12 cellular contexts compared by ENCODE assay signal in the genomic region with DNA sequence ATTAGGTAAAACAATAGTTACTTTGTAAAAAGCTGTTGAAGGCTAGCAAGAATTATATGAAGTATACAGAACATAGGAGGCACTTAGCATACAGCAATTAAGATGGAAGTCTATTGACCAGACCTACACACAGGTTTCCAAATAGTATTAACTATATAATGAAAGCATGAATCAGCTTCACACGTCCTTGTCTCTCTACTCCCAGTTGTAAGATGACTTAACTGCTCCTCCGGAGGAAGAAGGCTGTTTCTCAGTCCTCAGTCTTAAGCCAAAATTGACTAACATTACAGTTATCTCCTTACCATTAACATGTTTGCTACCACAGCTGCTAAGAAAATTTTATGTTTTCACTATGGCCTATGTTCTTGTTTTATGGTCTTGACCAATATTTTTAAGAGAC. TPM values are rescaled to one million over a fixed set of nuclear protein-coding genes. Genes with fewer than 3 reads are reported as not detected.
A peak's percentile ranks its signal among the peaks of the same experiment; 100 is the strongest.
DNase-seq lines count a peak whose midpoint lies in the region; ATAC-seq, FAIRE-seq and TF ChIP-seq lines count a peak whose summit lies in the region.
"Had no signal": no experiment of that assay in that cellular context is flagged by ENCODE, and none has a peak within 500 bp of the region (broad histone marks: within the 10 kb centered on the region; RNA-seq: fewer than 3 reads in every experiment).

No MANE protein-coding gene starts in this region.

- peaks cover 0 to 3% (median 0%) of the 10 kb centered on the region in 7 donors for H3K9me3 Mint-ChIP-seq in CD4-positive, CD25-positive, alpha-beta regulatory T cell
- no peaks in the 10 kb centered on the region for H3K9me3 Mint-ChIP-seq in natural killer cell treated with Interleukin-12 subunit alpha and Interleukin-12 subunit beta and Interleukin-15 and Interleukin-18, amount 100 ng/mL, for 72 hours

- H3K4me1 Mint-ChIP-seq in CD4-positive, CD25-positive, alpha-beta regulatory T cell: peaks cover 21 to 65% (median 51%) of the 10 kb centered on the region in 4 donors
- peaks cover 55 to 68% of the 10 kb centered on the region in 2 donors for H3K4me1 Mint-ChIP-seq in natural killer cell treated with Interleukin-12 subunit alpha and Interleukin-12 subunit beta and Interleukin-15 and Interleukin-18, amount 100 ng/mL, for 72 hours (ENCODE audit: low read depth in 2 of 2)

- TF ChIP-seq CTCF in GM12878 (IDR thresholded peaks at IDR 0.05 in 2 of 3, conservative IDR thresholded peaks at IDR 0.05 in 1 of 3; ENCODE audit: control insufficient read depth in 2 of 3, extremely low read depth in 1 of 3, insufficient read depth in 1 of 3, low read depth in 3 of 3, low read length in 3 of 3) (no peak), Peyer's patch (IDR thresholded peaks at IDR 0.05) (no peak)

- in situ Hi-C loops in GM12878 (cut with MboI): no loop called here

- POLR2A ChIA-PET in GM12878 (lab: Charles Lee): interaction anchor here (0.6 to 1.5 kb wide), 9 partner anchors 13 to 266 kb away, joined by 3 to 6 read pairs (median 4); a partner anchor contains a TSS

- no peak for ATAC-seq in CD4-positive, CD25-positive, alpha-beta regulatory T cell (ENCODE audit: low read depth in 2 of 2)
- ATAC-seq in GM12878 (peak; percentile 73), GM19035 (IDR thresholded peaks at IDR 0.05; ENCODE audit: unreplicated experiment) (no peak), HG03432 (IDR thresholded peaks at IDR 0.05; ENCODE audit: unreplicated experiment) (no peak), HG03108 (IDR thresholded peaks at IDR 0.05; ENCODE audit: unreplicated experiment) (no peak)
- ATAC-seq in natural killer cell treated with Interleukin-12 subunit alpha and Interleukin-12 subunit beta and Interleukin-15 and Interleukin-18, amount 100 ng/mL, for 72 hours: peak; percentile 85 to 89

- intact Hi-C loops in GM12878 (cut with micrococcal nuclease; ENCODE audit: unreplicated experiment): loop anchor here (1.0 kb wide), 1 partner anchor 9 kb away; no protein-coding TSS in a partner anchor

- peak overlapping the region in 2 of 4 donors; percentile 0 to 57 for H3K4me3 Mint-ChIP-seq in CD4-positive, CD25-positive, alpha-beta regulatory T cell
- peak overlapping the region; percentile 79 for H3K4me3 Mint-ChIP-seq in natural killer cell treated with Interleukin-12 subunit alpha and Interleukin-12 subunit beta and Interleukin-15 and Interleukin-18, amount 100 ng/mL, for 72 hours

- peaks cover 41% of the 10 kb centered on the region for H3K79me2 ChIP-seq in GM12878 (ENCODE audit: control insufficient read depth, insufficient read depth, low read length)

- peak overlapping the region; percentile 30 for H3K4me3 ChIP-seq in CD4-positive, CD25-positive, alpha-beta regulatory T cell (ENCODE audit: low read depth, low read length)
- H3K4me3 ChIP-seq in HUES48 (ENCODE audit: low read depth, low read length) (no peak overlapping the region), GM12878 (no peak overlapping the region), Peyer's patch (no peak overlapping the region)
- H3K4me3 ChIP-seq: hepatocyte had no signal

- H3K27ac ChIP-seq in CD4-positive, CD25-positive, alpha-beta regulatory T cell (ENCODE audit: insufficient read depth, low read length, poor library complexity, severe bottlenecking): no peak overlapping the region
- peak overlapping the region; percentile 82 for H3K27ac ChIP-seq in HUES48 (ENCODE audit: low read depth, low read length)
- no peak overlapping the region for H3K27ac ChIP-seq in GM12878 (ENCODE audit: control insufficient read depth, insufficient read depth)
- no peak overlapping the region for H3K27ac ChIP-seq in Peyer's patch

- H3K27ac Mint-ChIP-seq in CD4-positive, CD25-positive, alpha-beta regulatory T cell: peak overlapping the region in 1 of 3 donors; percentile 61
- H3K27ac Mint-ChIP-seq in natural killer cell treated with Interleukin-12 subunit alpha and Interleukin-12 subunit beta and Interleukin-15 and Interleukin-18, amount 100 ng/mL, for 72 hours: peak overlapping the region; percentile 96 to 98

- CTCF ChIA-PET in GM12878 (lab: Yijun Ruan, JAX): interaction anchor here (0.8 to 2.3 kb wide), 10 partner anchors 9 to 193 kb away, joined by 3 to 7 read pairs (median 4); no protein-coding TSS in a partner anchor

- no peaks in the 10 kb centered on the region for H3K36me3 ChIP-seq in CD4-positive, CD25-positive, alpha-beta regulatory T cell (ENCODE audit: control insufficient read depth, insufficient read depth, low read length)
- no peaks in the 10 kb centered on the region for H3K36me3 ChIP-seq in HUES48 (ENCODE audit: control insufficient read depth, insufficient read depth, low read length)
- H3K36me3 ChIP-seq in GM12878 (ENCODE audit: control insufficient read depth in 2 of 2, insufficient read depth in 2 of 2, low read length in 1 of 2): no peaks in the 10 kb centered on the region
- no peaks in the 10 kb centered on the region for H3K36me3 ChIP-seq in Peyer's patch

- no peaks in the 10 kb centered on the region for H3K27me3 Mint-ChIP-seq in CD4-positive, CD25-positive, alpha-beta regulatory T cell
- no peaks in the 10 kb centered on the region for H3K27me3 Mint-ChIP-seq in natural killer cell treated with Interleukin-12 subunit alpha and Interleukin-12 subunit beta and Interleukin-15 and Interleukin-18, amount 100 ng/mL, for 72 hours

- RAD21 ChIA-PET in GM12878 (lab: Charles Lee; ENCODE audit: unreplicated experiment): interaction anchor here (0.7 to 2.0 kb wide), 8 partner anchors 10 to 158 kb away, joined by 3 to 12 read pairs (median 4); a partner anchor contains a TSS

- no peak for TF ChIP-seq RAD21 in GM12878 (IDR thresholded peaks at IDR 0.05; ENCODE audit: insufficient read depth, low read depth, low read length)

- no peak for TF ChIP-seq EP300 in GM12878 (IDR thresholded peaks at IDR 0.05; ENCODE audit: borderline replicate concordance in 1 of 2, control insufficient read depth in 1 of 2, low read depth in 2 of 2, low read length in 2 of 2)

- TF ChIP-seq POLR2A in GM12878 (IDR thresholded peaks at IDR 0.05; ENCODE audit: low read depth, low read length) (no peak), Peyer's patch (IDR thresholded peaks at IDR 0.05) (no peak)

- H4K20me1 ChIP-seq in GM12878 (ENCODE audit: control insufficient read depth, insufficient read depth): no peaks in the 10 kb centered on the region

- peak overlapping the region; percentile 10; the same call in 1 of the 2 replicates for H3K4me2 ChIP-seq in GM12878 (ENCODE audit: control insufficient read depth, insufficient read depth)

- no peaks in the 10 kb centered on the region for H3K9me3 ChIP-seq in CD4-positive, CD25-positive, alpha-beta regulatory T cell (ENCODE audit: control insufficient read depth in 2 of 2, low read length in 2 of 2)
- H3K9me3 ChIP-seq in HUES48 (ENCODE audit: control insufficient read depth, insufficient read depth, low read length) (no peaks in the 10 kb centered on the region), GM12878 (replicated peaks; ENCODE audit: control insufficient read depth, insufficient read depth, low read length) (no peaks in the 10 kb centered on the region), Peyer's patch (no peaks in the 10 kb centered on the region)

- H3K4me1 ChIP-seq in CD4-positive, CD25-positive, alpha-beta regulatory T cell (ENCODE audit: control insufficient read depth, insufficient read depth, low read length, poor library complexity, severe bottlenecking): peaks cover 16% of the 10 kb centered on the region
- H3K4me1 ChIP-seq in HUES48 (ENCODE audit: control insufficient read depth, insufficient read depth, low read length) (peaks cover 33% of the 10 kb centered on the region), GM12878 (ENCODE audit: control insufficient read depth, insufficient read depth, low read length) (peaks cover 42% of the 10 kb centered on the region), Peyer's patch (peaks cover 0 to 39% (median 9%) of the 10 kb centered on the region in 4 donors)

- no peak for DNase-seq in CD4-positive, CD25-positive, alpha-beta regulatory T cell
- no peak for DNase-seq in GM12878 (ENCODE audit: low read depth, low spot score)
- DNase-seq in natural killer cell treated with Interleukin-12 subunit alpha and Interleukin-12 subunit beta and Interleukin-15 and Interleukin-18, amount 100 ng/mL, for 72 hours (ENCODE audit: low spot score): peak; percentile 67
- no peak for DNase-seq in Peyer's patch
- DNase-seq: NCI-H1092 treated with DMSO at 0.1 percent for 48 hours; NCI-H446 treated with DMSO at 0.1 percent for 48 hours; stimulated activated CD4-positive, alpha-beta T cell treated with anti-CD3 and anti-CD28 coated beads, Interleukin-4, amount 100 ng/mL, for 1 hour had no signal

- no peak for FAIRE-seq in GM12878 (lab: Jason Lieb, UNC)

- no peak overlapping the region for H2AFZ ChIP-seq in GM12878 (ENCODE audit: control insufficient read depth, low read depth, low read length)
- H2AFZ ChIP-seq: hepatocyte had no signal

- H3K36me3 Mint-ChIP-seq in CD4-positive, CD25-positive, alpha-beta regulatory T cell: no peaks in the 10 kb centered on the region
- no peaks in the 10 kb centered on the region for H3K36me3 Mint-ChIP-seq in natural killer cell treated with Interleukin-12 subunit alpha and Interleukin-12 subunit beta and Interleukin-15 and Interleukin-18, amount 100 ng/mL, for 72 hours

- SMC1A ChIA-PET in GM12878 (lab: Charles Lee; ENCODE audit: uncharacterized antibody, unreplicated experiment): interaction anchor here (0.8 to 7.3 kb wide), 11 partner anchors 9 to 176 kb away, joined by 3 to 73 read pairs (median 5); a partner anchor contains a TSS

- no peak overlapping the region for H3K9ac ChIP-seq in HUES48 (ENCODE audit: low read depth, low read length)
- no peak overlapping the region for H3K9ac ChIP-seq in GM12878 (ENCODE audit: control insufficient read depth, insufficient read depth, low read length)

- WGBS in GM12878 (ENCODE audit: insufficient coverage, insufficient replicate concordance, low lambda C conversion rate, missing lambda C conversion rate): 2% methylated on average over 2 of the region's 2 CpGs

- no peaks in the 10 kb centered on the region for H3K27me3 ChIP-seq in CD4-positive, CD25-positive, alpha-beta regulatory T cell (ENCODE audit: control insufficient read depth, insufficient read depth, low read length)
- H3K27me3 ChIP-seq in HUES48 (ENCODE audit: control insufficient read depth, insufficient read depth, low read length) (no peaks in the 10 kb centered on the region), GM12878 (replicated peaks in 1 of 2; ENCODE audit: control insufficient read depth in 2 of 2, insufficient read depth in 2 of 2, low read length in 1 of 2) (no peaks in the 10 kb centered on the region), Peyer's patch (no peaks in the 10 kb centered on the region)
- H3K27me3 ChIP-seq: hepatocyte had no signal

- BruUV-seq in GM12878 (replicated peaks; lab: Mats Ljungman, UMichigan): no TSS peak

RNA-seq across cellular contexts. Expression of a gene that starts 24.7 kb away (rescaled TPM):
- 55.2 TPM for total RNA-seq in CD4-positive, CD25-positive, alpha-beta regulatory T cell
- polyA plus RNA-seq in CD4-positive, CD25-positive, alpha-beta regulatory T cell: 1 to 10 TPM; 7.0 to 9.8 (median 9.0) TPM
- total RNA-seq in GM12878 (2013; cell fraction: nucleolus; rRNA removed): 171 and 172 TPM in 2 replicates
- 13.2 and 15.6 TPM in 2 replicates for total RNA-seq in GM12878 (2014; rRNA removed)
- total RNA-seq in GM12878 (2014; rRNA removed; fragmentation: Illumina TruSeq; extraction: Trizol): 10.7 and 12.1 TPM in 2 replicates
- total RNA-seq in GM12878 (2021): 24.5 and 31.9 TPM in 2 replicates
- 10.1 TPM for polyA plus RNA-seq in GM12878 (2011; ENCODE audit: low read depth)
- 10.4 and 11.4 TPM in 2 replicates for polyA plus RNA-seq in GM12878 (2011; rRNA removed)
- 12.4 and 14.7 TPM in 2 replicates for polyA plus RNA-seq in GM12878 (2011; cell fraction: cytosol; rRNA removed)
- 43.4 and 58.1 TPM in 2 replicates for polyA plus RNA-seq in GM12878 (2011; cell fraction: nucleus; rRNA removed)
- polyA plus RNA-seq in GM12878 (2012): 12.7 and 13.7 TPM in 2 replicates
- polyA plus RNA-seq in GM12878 (2014; fragmentation: Illumina TruSeq; extraction: Trizol): 14.5 and 16.9 TPM in 2 replicates
- polyA plus RNA-seq in GM12878 (2014; fragmentation: Nextera tagmentation; extraction: Ambion mirVana): 1 to 10 TPM; 2.5 to 2.6 TPM
- 14.8 and 15.4 TPM in 2 replicates for polyA plus RNA-seq in GM12878 (2014; rRNA removed)
- 10 to 100 TPM in 1 of 2 experiments, 1 to 10 TPM in 1; 2.5 to 10.8 TPM for polyA plus RNA-seq in GM12878 (2016; fragmentation: Nextera tagmentation; extraction: Ambion mirVana)
- 34.7 and 37.3 TPM in 2 replicates for polyA minus RNA-seq in GM12878 (2011; rRNA and poly(A)+ RNA removed)
- 14.4 and 16.5 TPM in 2 replicates for polyA minus RNA-seq in GM12878 (2011; cell fraction: cytosol; rRNA and poly(A)+ RNA removed)
- polyA minus RNA-seq in GM12878 (2011; cell fraction: nucleus; rRNA and poly(A)+ RNA removed): 44.2 and 64.9 TPM in 2 replicates
- 100 to 1,000 TPM in 1 of 2 donors, 10 to 100 TPM in 1; 88.7 to 111 TPM for total RNA-seq in natural killer cell treated with Interleukin-12 subunit alpha and Interleukin-12 subunit beta and Interleukin-15 and Interleukin-18, amount 100 ng/mL, for 72 hours
- total RNA-seq in Peyer's patch: 10 to 100 TPM; 58.8 to 85.8 (median 59.8) TPM

Comparison
In these comparisons a context has a peak if more than half of its experiments do, and no peak if none do; other contexts are left out.
1. ATAC-seq: peak in GM12878 (single experiment) and natural killer cell treated with Interleukin-12 subunit alpha and Interleukin-12 subunit beta and Interleukin-15 and Interleukin-18, amount 100 ng/mL, for 72 hours (2 of 2); none in CD4-positive, CD25-positive, alpha-beta regulatory T cell (0 of 2), GM19035 (single experiment), HG03432 (single experiment) and HG03108 (single experiment).